Comparison of ENCODE assay signal across 2 cellular contexts in genomic region chr2:231683292-231683898, GRCh38.
TF ChIP-seq lines count a peak whose summit lies in the region.

No MANE protein-coding gene starts in this region.

TF ChIP-seq in HepG2, 621 proteins besides CTCF, POLR2A, EP300 and RAD21 (continued from another document):
- TF ChIP-seq NR3C1 (CRISPR knock-in tag; IDR thresholded peaks at IDR 0.05), result no peak

TF ChIP-seq in SK-N-SH, 30 proteins besides CTCF, POLR2A, EP300 and RAD21 (continued from another document):
- TF ChIP-seq ZBTB33 (IDR thresholded peaks at IDR 0.05; ENCODE audit: borderline replicate concordance, low read depth) (no peak), TCF12 (IDR thresholded peaks at IDR 0.05) (no peak), GABPA (IDR thresholded peaks at IDR 0.05; ENCODE audit: low read depth) (no peak), USF2 (IDR thresholded peaks at IDR 0.05; ENCODE audit: borderline replicate concordance, low read depth, low read length) (no peak), FOXJ3 (CRISPR knock-in tag; IDR thresholded peaks at IDR 0.05) (no peak), MAX (IDR thresholded peaks at IDR 0.05; ENCODE audit: low read depth) (no peak), IRF3 (IDR thresholded peaks at IDR 0.05; ENCODE audit: low read depth, low read length) (no peak), ELF1 (IDR thresholded peaks at IDR 0.05) (no peak), GATA2 (CRISPR knock-in tag; IDR thresholded peaks at IDR 0.05) (no peak), NRF1 (IDR thresholded peaks at IDR 0.05; ENCODE audit: low read depth, low read length) (no peak), REST (IDR thresholded peaks at IDR 0.05; ENCODE audit: low read depth, low read length) (no peak), RXRA (IDR thresholded peaks at IDR 0.05; ENCODE audit: borderline replicate concordance, low read depth) (no peak), MEF2A (IDR thresholded peaks at IDR 0.05; ENCODE audit: borderline replicate concordance, low read depth) (no peak), CHD2 (IDR thresholded peaks at IDR 0.05; ENCODE audit: low read length, partially characterized antibody) (no peak)
